ENCODE assay signal across 20 cellular contexts in genomic region chr4:138045036-138045435, GRCh38.
"Had no signal": no experiment of that assay in that cellular context is flagged by ENCODE, and none has a peak within 500 bp of the region (broad histone marks: within the 10 kb centered on the region; RNA-seq: fewer than 3 reads in every experiment).

No MANE protein-coding gene starts in this region.

- DNase-seq: activated CD4-positive, alpha-beta T cell treated with anti-CD3 and anti-CD28 coated beads for 36 hours; activated CD8-positive, alpha-beta T cell treated with anti-CD3 and anti-CD28 coated beads for 36 hours; activated gamma-delta T cell; activated T-cell treated with anti-CD3 and anti-CD28 coated beads, Interleukin-2, amount 50 U/mL, for 4 hours; amniotic stem cell; central memory CD4-positive, alpha-beta T cell; colonic mucosa; foreskin melanocyte; head of caudate nucleus; left cardiac atrium; naive B cell; stimulated activated CD4-positive, alpha-beta T cell treated with anti-CD3 and anti-CD28 coated beads, Interleukin-1b, Interleukin-23, amount 100 ng/mL, for 48 hours; upper lobe of right lung; WERI-Rb-1 had no signal

- ATAC-seq: activated CD4-positive, alpha-beta T cell treated with anti-CD3 and anti-CD28 coated beads for 36 hours; activated CD8-positive, alpha-beta T cell treated with anti-CD3 and anti-CD28 coated beads for 36 hours; activated T-cell treated with anti-CD3 and anti-CD28 coated beads, Interleukin-2, amount 50 U/mL, for 4 hours; left cardiac atrium; upper lobe of right lung had no signal

- H3K36me3 ChIP-seq: colonic mucosa, neutrophil, thoracic aorta, upper lobe of right lung, WERI-Rb-1 had no signal

- H3K27ac Mint-ChIP-seq: activated CD4-positive, alpha-beta T cell treated with anti-CD3 and anti-CD28 coated beads for 36 hours; activated CD8-positive, alpha-beta T cell treated with anti-CD3 and anti-CD28 coated beads for 36 hours; activated naive CD8-positive, alpha-beta T cell; naive B cell; T-helper 1 cell treated with Interleukin-12 subunit alpha and Interleukin-12 subunit beta and Interleukin-4 antibody, amounts not matched to agents 30 μg/mL and 1 μg/mL, for 36 hours had no signal

- H3K36me3 Mint-ChIP-seq: activated naive CD8-positive, alpha-beta T cell; naive B cell had no signal

- H3K4me1 Mint-ChIP-seq: activated CD4-positive, alpha-beta T cell treated with anti-CD3 and anti-CD28 coated beads for 36 hours; naive B cell had no signal

- H3K4me3 ChIP-seq: colonic mucosa, lung, thoracic aorta, upper lobe of right lung had no signal

- H3K4me1 ChIP-seq: colonic mucosa, parathyroid adenoma, upper lobe of right lung had no signal

- H3K9me3 Mint-ChIP-seq: activated CD8-positive, alpha-beta T cell treated with anti-CD3 and anti-CD28 coated beads for 36 hours; activated T-cell treated with anti-CD3 and anti-CD28 coated beads, Interleukin-2, amount 50 U/mL, for 4 hours; naive B cell; T-helper 1 cell treated with Interleukin-12 subunit alpha and Interleukin-12 subunit beta and Interleukin-4 antibody, amounts not matched to agents 30 μg/mL and 1 μg/mL, for 36 hours had no signal

- H3K27ac ChIP-seq: colonic mucosa, neutrophil, parathyroid adenoma, thoracic aorta, upper lobe of right lung, WERI-Rb-1 had no signal

- H3K27me3 ChIP-seq: colonic mucosa, upper lobe of right lung had no signal

- H2AFZ ChIP-seq: parathyroid adenoma had no signal

- H3K27me3 Mint-ChIP-seq: activated CD4-positive, alpha-beta T cell treated with anti-CD3 and anti-CD28 coated beads for 36 hours; activated CD8-positive, alpha-beta T cell treated with anti-CD3 and anti-CD28 coated beads for 36 hours; activated naive CD8-positive, alpha-beta T cell had no signal

- H3K79me2 ChIP-seq: parathyroid adenoma had no signal

- H3K9me3 ChIP-seq: colonic mucosa, neutrophil, thoracic aorta, upper lobe of right lung had no signal

- H3K4me3 Mint-ChIP-seq: activated CD4-positive, alpha-beta T cell treated with anti-CD3 and anti-CD28 coated beads for 36 hours; activated CD8-positive, alpha-beta T cell treated with anti-CD3 and anti-CD28 coated beads for 36 hours; activated naive CD8-positive, alpha-beta T cell; activated T-cell treated with anti-CD3 and anti-CD28 coated beads, Interleukin-2, amount 50 U/mL, for 4 hours; naive B cell; T-helper 1 cell treated with Interleukin-12 subunit alpha and Interleukin-12 subunit beta and Interleukin-4 antibody, amounts not matched to agents 30 μg/mL and 1 μg/mL, for 36 hours had no signal
